ENCODE assay signal across 24 cellular contexts in the genomic region with DNA sequence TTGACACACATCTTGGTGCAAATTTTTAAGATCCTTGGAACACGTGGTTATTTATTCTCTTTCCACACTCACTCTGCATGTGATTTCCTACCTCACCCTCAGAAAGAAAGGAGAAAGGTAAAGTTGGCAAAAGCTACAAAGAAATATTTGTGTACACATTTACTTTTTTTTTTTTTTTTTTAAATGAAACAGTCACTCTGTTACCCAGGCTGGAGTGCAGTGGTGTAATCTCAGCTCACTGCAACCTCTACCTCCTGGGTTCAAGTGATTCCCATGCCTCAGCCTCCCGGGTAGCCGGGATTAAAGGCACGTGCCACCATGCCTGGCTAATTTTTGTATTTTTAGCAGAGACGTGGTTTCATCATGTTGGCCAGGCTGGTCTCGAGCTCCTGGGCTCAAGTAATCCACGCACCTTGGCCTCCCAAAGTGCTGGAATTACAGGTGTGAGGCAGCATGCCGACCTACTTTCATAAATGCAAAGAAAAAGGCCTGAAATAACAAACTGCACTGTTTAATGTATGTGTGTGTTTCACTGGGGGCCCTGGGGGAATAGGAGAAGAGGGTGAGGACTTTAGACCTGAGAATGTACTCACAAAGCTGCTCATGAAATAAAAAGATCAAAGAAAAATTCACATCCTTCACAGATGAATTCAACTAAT.
DNase-seq lines count a peak whose midpoint lies in the region; ATAC-seq and TF ChIP-seq lines count a peak whose summit lies in the region.
"Had no signal": no experiment of that assay in that cellular context is flagged by ENCODE, and none has a peak within 500 bp of the region (broad histone marks: within the 10 kb centered on the region; RNA-seq: fewer than 3 reads in every experiment).

No MANE protein-coding gene starts in this region.

- CTCF ChIA-PET in GM10248 (lab: Yijun Ruan, JAX): interaction anchor here (1.0 kb wide), 1 partner anchor 8 kb away, joined by 4 read pairs; no protein-coding TSS in a partner anchor

- H3K9me3 ChIP-seq in transverse colon: no peaks in the 10 kb centered on the region
- H3K9me3 ChIP-seq: ascending aorta; BLaER1 treated with 17β-estradiol and CSF1 and Interleukin-3, amounts not matched to agents 10 nM and 100 nM; psoas muscle; upper lobe of right lung had no signal

- H3K4me3 ChIP-seq in GM23338: no peak overlapping the region
- no peak overlapping the region for H3K4me3 ChIP-seq in transverse colon
- H3K4me3 ChIP-seq: ascending aorta; BLaER1 treated with 17β-estradiol and CSF1 and Interleukin-3, amounts not matched to agents 10 nM and 100 nM; psoas muscle; upper lobe of right lung had no signal

- no peak for TF ChIP-seq CTCF in GM23338 (conservative IDR thresholded peaks at IDR 0.05; ENCODE audit: low read depth in 2 of 2)
- no peak for TF ChIP-seq CTCF in VCaP (conservative IDR thresholded peaks at IDR 0.05)
- TF ChIP-seq CTCF in progenitor cell of endocrine pancreas (IDR thresholded peaks at IDR 0.05; ENCODE audit: unreplicated experiment): no peak
- no peak for TF ChIP-seq CTCF in transverse colon (IDR thresholded peaks at IDR 0.05)
- no peak for TF ChIP-seq CTCF in GM10248 (IDR thresholded peaks at IDR 0.05; ENCODE audit: control extremely low read depth, extremely low read depth, low read depth, missing control alignments)

- 23 to 49% methylated on average over 3 to 8 of the region's 8 CpGs for WGBS in transverse colon (ENCODE audit: low coverage in 1 of 2), 2 donors

- no peak overlapping the region; the same call in 1 of the 2 replicates for H3K27ac Mint-ChIP-seq in GM23338
- H3K27ac Mint-ChIP-seq in progenitor cell of endocrine pancreas: peak overlapping the region; percentile 56
- H3K27ac Mint-ChIP-seq: T-helper 17 cell had no signal

- TF ChIP-seq POLR2A in transverse colon (IDR thresholded peaks at IDR 0.05): no peak

- H3K36me3 Mint-ChIP-seq in GM23338 (ENCODE audit: low read depth) (peaks cover 55% of the 10 kb centered on the region), progenitor cell of endocrine pancreas (ENCODE audit: insufficient read depth) (peaks cover 35% of the 10 kb centered on the region)

- H3K27me3 ChIP-seq in GM23338 (ENCODE audit: insufficient read depth) (no peaks in the 10 kb centered on the region), transverse colon (no peaks in the 10 kb centered on the region)
- H3K27me3 ChIP-seq: ascending aorta; BLaER1 treated with 17β-estradiol and CSF1 and Interleukin-3, amounts not matched to agents 10 nM and 100 nM; upper lobe of right lung had no signal

- H3K4me1 Mint-ChIP-seq in GM23338 (peaks cover 15% of the 10 kb centered on the region; the same call in 2 of the 3 replicates), progenitor cell of endocrine pancreas (ENCODE audit: low read depth) (peaks cover 26% of the 10 kb centered on the region)

- H3K4me1 ChIP-seq in GM23338 (ENCODE audit: insufficient read depth): peaks cover 26% of the 10 kb centered on the region
- H3K4me1 ChIP-seq in transverse colon: peaks cover 0 to 12% (median 4%) of the 10 kb centered on the region in 4 donors
- H3K4me1 ChIP-seq: upper lobe of right lung had no signal

- H4K20me1 ChIP-seq in GM23338 (replicated peaks; ENCODE audit: insufficient read depth): no peaks in the 10 kb centered on the region

- no peak overlapping the region for H3K4me2 ChIP-seq in GM23338

- H3K36me3 ChIP-seq in GM23338 (ENCODE audit: insufficient read depth) (peaks cover 15% of the 10 kb centered on the region), transverse colon (peaks cover 0 to 34% (median 17%) of the 10 kb centered on the region in 4 donors)

- no peak for TF ChIP-seq EP300 in transverse colon (IDR thresholded peaks at IDR 0.05; ENCODE audit: low read depth)

- no peaks in the 10 kb centered on the region for H3K79me2 ChIP-seq in GM23338 (replicated peaks; ENCODE audit: insufficient read depth)

- no peaks in the 10 kb centered on the region for H3F3A ChIP-seq in GM23338 (replicated peaks; ENCODE audit: low read depth)

- H3K27me3 Mint-ChIP-seq in GM23338 (ENCODE audit: insufficient read depth, low read depth, poor library complexity): no peaks in the 10 kb centered on the region
- H3K27me3 Mint-ChIP-seq in progenitor cell of endocrine pancreas: no peaks in the 10 kb centered on the region
- H3K27me3 Mint-ChIP-seq: T-helper 17 cell had no signal

- DNase-seq in GM23338 (ENCODE audit: low spot score) (no peak), kidney tubule cell (ENCODE audit: low spot score) (peak; percentile 14), progenitor cell of endocrine pancreas (ENCODE audit: low spot score, unreplicated experiment) (no peak), transverse colon (no peak), GM10248 (ENCODE audit: extremely low spot score) (no peak)
- DNase-seq in stimulated activated naive CD4-positive, alpha-beta T cell treated with Interleukin-2 at 50 U/mL for 16 hours (lab: John Stamatoyannopoulos, UW): no peak
- DNase-seq: activated naive CD4-positive, alpha-beta T cell treated with anti-CD3 and anti-CD28 coated beads, Interleukin-2, amount 50 U/mL, for 16 hours; central memory CD4-positive, alpha-beta T cell; COR-L47; GDM1; mesenchymal stem cell; MV-4-11; NCI-H1436 treated with DMSO at 0.1 percent for 48 hours; NCI-H446 treated with DMSO at 0.1 percent for 48 hours; NCI-H82; psoas muscle; RPMI8226; T-helper 17 cell; upper lobe of right lung had no signal

- ATAC-seq in GM23338 (no peak), GM21515 (IDR thresholded peaks at IDR 0.05; ENCODE audit: unreplicated experiment) (no peak)
- ATAC-seq: HCT116, T-helper 17 cell, upper lobe of right lung had no signal

- peak overlapping the region; percentile 23; the same call in 1 of the 2 replicates for H3K27ac ChIP-seq in GM23338 (ENCODE audit: low read depth)
- peak overlapping the region; percentile 42 for H3K27ac ChIP-seq in VCaP
- H3K27ac ChIP-seq in transverse colon: no peak overlapping the region
- H3K27ac ChIP-seq: upper lobe of right lung had no signal

- POLR2A ChIA-PET in GM10248 (lab: Yijun Ruan, JAX): no interaction called here

- in situ Hi-C loops in transverse colon (cut with MboI; ENCODE audit: low pct_ligation_motif_present in 1 of 4, low pct_unique_long_range_greater_than_20kb in 1 of 4, low sequenced_read_pairs in 3 of 4): no loop called here

- no peaks in the 10 kb centered on the region for H3K9me3 Mint-ChIP-seq in GM23338
- H3K9me3 Mint-ChIP-seq in progenitor cell of endocrine pancreas (ENCODE audit: low read depth): no peaks in the 10 kb centered on the region

- H2AFZ ChIP-seq in GM23338: no peak overlapping the region

- no peak overlapping the region for H3K4me3 Mint-ChIP-seq in GM23338
- no peak overlapping the region for H3K4me3 Mint-ChIP-seq in progenitor cell of endocrine pancreas (ENCODE audit: low read depth)
- H3K4me3 Mint-ChIP-seq: T-helper 17 cell had no signal

- intact Hi-C loops in transverse colon (cut with DNase I; ENCODE audit: low total_unique reads): no loop called here

- H3K9me2 ChIP-seq in GM23338 (ENCODE audit: insufficient read depth): no peaks in the 10 kb centered on the region

TF ChIP-seq in GM23338, 12 proteins besides CTCF, POLR2A, EP300 and RAD21 (continues in another document):
- TF ChIP-seq EZH2phosphoT487 (IDR thresholded peaks at IDR 0.05; ENCODE audit: unreplicated experiment) (no peak), CREB1 (CRISPR knock-in tag; IDR thresholded peaks at IDR 0.05; ENCODE audit: low read depth) (no peak), EZH2 (IDR thresholded peaks at IDR 0.05; ENCODE audit: low read depth, unreplicated experiment) (no peak)

Comparison
In these comparisons a context has a peak if more than half of its experiments do, and no peak if none do; other contexts are left out.
1. H3K27ac ChIP-seq: peak in GM23338 (single experiment) and VCaP (single experiment); none in transverse colon (0 of 4).